In genomic region chr11:121336279-121336947, GRCh38 we compare ENCODE assay signal across 27 cellular contexts. TPM values are rescaled to one million over a fixed set of nuclear protein-coding genes. Genes with fewer than 3 reads are reported as not detected.
DNase-seq lines count a peak whose midpoint lies in the region; ATAC-seq and TF ChIP-seq lines count a peak whose summit lies in the region.
"Had no signal": no experiment of that assay in that cellular context is flagged by ENCODE, and none has a peak within 500 bp of the region (broad histone marks: within the 10 kb centered on the region; RNA-seq: fewer than 3 reads in every experiment).

No MANE protein-coding gene starts in this region.

- H3K4me2 ChIP-seq in BLaER1 treated with 17β-estradiol and CSF1 and Interleukin-3, amounts not matched to agents 10 nM and 100 nM, result peak overlapping the region in 9 of 11 experiments; percentile 1 to 55 (median 42); a peak in 16 of 22 replicates
- H3K4me2 ChIP-seq: PC-9 had no signal

- H4K20me1 ChIP-seq in BLaER1 treated with 17β-estradiol and CSF1 and Interleukin-3, amounts not matched to agents 10 nM and 100 nM, result no peaks in the 10 kb centered on the region

- ATAC-seq in GM18909 (IDR thresholded peaks at IDR 0.05; ENCODE audit: poor library complexity, unreplicated experiment) (peak; percentile 4), aorta (ENCODE audit: low FRiP score) (no peak)
- peak; percentile 19 for ATAC-seq in central memory CD8-positive, alpha-beta T cell (replicated peaks; ENCODE audit: extremely low read depth, poor library complexity, severe bottlenecking)
- ATAC-seq: left ventricle myocardium superior had no signal

- H3K36me3 Mint-ChIP-seq in central memory CD8-positive, alpha-beta T cell (ENCODE audit: insufficient read depth), result no peaks in the 10 kb centered on the region
- no peaks in the 10 kb centered on the region for H3K36me3 Mint-ChIP-seq in T-helper 2 cell treated with Interferon-gamma antibody and Interleukin-4, amounts not matched to agents 5 μg/mL and 100 μg/mL, for 36 hours (ENCODE audit: low read depth)
- H3K36me3 Mint-ChIP-seq: IgD-negative memory B cell, type B pancreatic cell had no signal

- TF ChIP-seq POLR2A in NB4 (IDR thresholded peaks at IDR 0.05; ENCODE audit: extremely low read depth, insufficient read length), result no peak

- peaks cover 0 to 9% (median 0%) of the 10 kb centered on the region in 11 experiments; a peak in 3 of 22 replicates for H3K9me3 ChIP-seq in BLaER1 treated with 17β-estradiol and CSF1 and Interleukin-3, amounts not matched to agents 10 nM and 100 nM (replicated peaks in 1 of 11)
- no peaks in the 10 kb centered on the region for H3K9me3 ChIP-seq in aorta (ENCODE audit: control insufficient read depth, low read length)
- H3K9me3 ChIP-seq: colonic mucosa, right atrium auricular region had no signal

- peaks cover 14% of the 10 kb centered on the region for H3K4me1 Mint-ChIP-seq in central memory CD8-positive, alpha-beta T cell
- H3K4me1 Mint-ChIP-seq in T-helper 2 cell treated with Interferon-gamma antibody and Interleukin-4, amounts not matched to agents 5 μg/mL and 100 μg/mL, for 36 hours (ENCODE audit: low read depth), result peaks cover 27% of the 10 kb centered on the region

- no peak overlapping the region for H3K27ac Mint-ChIP-seq in central memory CD8-positive, alpha-beta T cell (ENCODE audit: low read depth)
- no peak overlapping the region for H3K27ac Mint-ChIP-seq in T-helper 2 cell treated with Interferon-gamma antibody and Interleukin-4, amounts not matched to agents 5 μg/mL and 100 μg/mL, for 36 hours
- H3K27ac Mint-ChIP-seq: nephron, type B pancreatic cell had no signal

- no peaks in the 10 kb centered on the region for H3K27me3 Mint-ChIP-seq in central memory CD8-positive, alpha-beta T cell
- H3K27me3 Mint-ChIP-seq in T-helper 2 cell treated with Interferon-gamma antibody and Interleukin-4, amounts not matched to agents 5 μg/mL and 100 μg/mL, for 36 hours (ENCODE audit: low read depth), result peaks cover 9% of the 10 kb centered on the region

- no peaks in the 10 kb centered on the region for H3K36me3 ChIP-seq in BLaER1 treated with 17β-estradiol and CSF1 and Interleukin-3, amounts not matched to agents 10 nM and 100 nM
- H3K36me3 ChIP-seq in aorta (ENCODE audit: control insufficient read depth in 1 of 2, insufficient read depth in 2 of 2, low read length in 1 of 2), result no peaks in the 10 kb centered on the region
- H3K36me3 ChIP-seq: colonic mucosa, right atrium auricular region had no signal

- H3K27ac ChIP-seq in BLaER1 treated with 17β-estradiol and CSF1 and Interleukin-3, amounts not matched to agents 10 nM and 100 nM, result no peak overlapping the region
- no peak overlapping the region for H3K27ac ChIP-seq in aorta (ENCODE audit: low read depth in 1 of 2, low read length in 2 of 2)
- H3K27ac ChIP-seq: colonic mucosa, parathyroid adenoma, PC-9, right atrium auricular region, VCaP had no signal

- DNase-seq in NB4 (ENCODE audit: low read depth) (peak; percentile 20), aorta (no peak), middle frontal gyrus (ENCODE audit: extremely low spot score, low spot score) (no peak)
- no peak for DNase-seq in central memory CD8-positive, alpha-beta T cell (ENCODE audit: low spot score in 2 of 2)
- DNase-seq in T-helper 2 cell treated with Interferon-gamma antibody and Interleukin-4, amounts not matched to agents 5 μg/mL and 100 μg/mL, for 36 hours (ENCODE audit: low spot score), result no peak
- no peak for DNase-seq in activated CD8-positive, alpha-beta memory T cell treated with anti-CD3 and anti-CD28 coated beads for 24 hours
- DNase-seq: activated naive CD4-positive, alpha-beta T cell treated with Interleukin-2 at 50 U/mL for 16 hours; activated T-cell treated with anti-CD3 and anti-CD28 coated beads, Interleukin-2, amount 50 U/mL, for 48 hours; amniotic stem cell; colonic mucosa; effector CD8-positive, alpha-beta T cell; GDM1; glutamatergic neuron; left ventricle myocardium superior; NCI-H1436 treated with DMSO at 0.1 percent for 48 hours; NCI-H345; PC-9; SHP77; stimulated activated CD4-positive, alpha-beta T cell treated with anti-CD3 and anti-CD28 coated beads, Interleukin-2, amount 100 ng/mL, for 24 hours had no signal

- H3K4me3 ChIP-seq in BLaER1 treated with 17β-estradiol and CSF1 and Interleukin-3, amounts not matched to agents 10 nM and 100 nM, result no peak overlapping the region
- H3K4me3 ChIP-seq in NB4 (ENCODE audit: low read depth, low read length) (no peak overlapping the region), aorta (ENCODE audit: low read length in 2 of 2) (no peak overlapping the region)
- H3K4me3 ChIP-seq: colonic mucosa, PC-9, right atrium auricular region had no signal

- H3K9me3 Mint-ChIP-seq in central memory CD8-positive, alpha-beta T cell, result no peaks in the 10 kb centered on the region
- H3K9me3 Mint-ChIP-seq in T-helper 2 cell treated with Interferon-gamma antibody and Interleukin-4, amounts not matched to agents 5 μg/mL and 100 μg/mL, for 36 hours, result no peaks in the 10 kb centered on the region
- H3K9me3 Mint-ChIP-seq: IgD-negative memory B cell, nephron, type B pancreatic cell had no signal

- H3K27me3 ChIP-seq in BLaER1 treated with 17β-estradiol and CSF1 and Interleukin-3, amounts not matched to agents 10 nM and 100 nM, result no peaks in the 10 kb centered on the region
- no peaks in the 10 kb centered on the region for H3K27me3 ChIP-seq in aorta (ENCODE audit: control insufficient read depth in 1 of 2, insufficient read depth in 2 of 2, low read length in 1 of 2)
- H3K27me3 ChIP-seq: colonic mucosa, right atrium auricular region had no signal

- TF ChIP-seq CTCF in NB4 (IDR thresholded peaks at IDR 0.05; ENCODE audit: low read depth, low read length), result no peak

- H3K9ac ChIP-seq in BLaER1 treated with 17β-estradiol and CSF1 and Interleukin-3, amounts not matched to agents 10 nM and 100 nM, result no peak overlapping the region
- H3K9ac ChIP-seq: parathyroid adenoma had no signal

- intact Hi-C loops in aorta (cut with DNase I), result no loop called here

- peaks cover 15 to 39% (median 32%) of the 10 kb centered on the region in 10 experiments for H3K4me1 ChIP-seq in BLaER1 treated with 17β-estradiol and CSF1 and Interleukin-3, amounts not matched to agents 10 nM and 100 nM
- H3K4me1 ChIP-seq in aorta (ENCODE audit: control insufficient read depth in 1 of 2, insufficient read depth in 2 of 2, low read length in 2 of 2), result no peaks in the 10 kb centered on the region
- H3K4me1 ChIP-seq: colonic mucosa, parathyroid adenoma had no signal

- 83 to 93% methylated on average over 6 of the region's 6 CpGs for WGBS in aorta, 2 donors

- no peak overlapping the region for H3K4me3 Mint-ChIP-seq in central memory CD8-positive, alpha-beta T cell
- H3K4me3 Mint-ChIP-seq in T-helper 2 cell treated with Interferon-gamma antibody and Interleukin-4, amounts not matched to agents 5 μg/mL and 100 μg/mL, for 36 hours, result no peak overlapping the region
- H3K4me3 Mint-ChIP-seq: IgD-negative memory B cell, nephron, type B pancreatic cell had no signal

RNA-seq across cellular contexts. Expression of gene SC5D, which starts 43.8 kb away (rescaled TPM):
- 10 to 100 TPM; 24.4 to 27.3 TPM for total RNA-seq in aorta
- polyA plus RNA-seq in aorta, result 10 to 100 TPM; 11.2 to 20.0 TPM
